In the genomic region with DNA sequence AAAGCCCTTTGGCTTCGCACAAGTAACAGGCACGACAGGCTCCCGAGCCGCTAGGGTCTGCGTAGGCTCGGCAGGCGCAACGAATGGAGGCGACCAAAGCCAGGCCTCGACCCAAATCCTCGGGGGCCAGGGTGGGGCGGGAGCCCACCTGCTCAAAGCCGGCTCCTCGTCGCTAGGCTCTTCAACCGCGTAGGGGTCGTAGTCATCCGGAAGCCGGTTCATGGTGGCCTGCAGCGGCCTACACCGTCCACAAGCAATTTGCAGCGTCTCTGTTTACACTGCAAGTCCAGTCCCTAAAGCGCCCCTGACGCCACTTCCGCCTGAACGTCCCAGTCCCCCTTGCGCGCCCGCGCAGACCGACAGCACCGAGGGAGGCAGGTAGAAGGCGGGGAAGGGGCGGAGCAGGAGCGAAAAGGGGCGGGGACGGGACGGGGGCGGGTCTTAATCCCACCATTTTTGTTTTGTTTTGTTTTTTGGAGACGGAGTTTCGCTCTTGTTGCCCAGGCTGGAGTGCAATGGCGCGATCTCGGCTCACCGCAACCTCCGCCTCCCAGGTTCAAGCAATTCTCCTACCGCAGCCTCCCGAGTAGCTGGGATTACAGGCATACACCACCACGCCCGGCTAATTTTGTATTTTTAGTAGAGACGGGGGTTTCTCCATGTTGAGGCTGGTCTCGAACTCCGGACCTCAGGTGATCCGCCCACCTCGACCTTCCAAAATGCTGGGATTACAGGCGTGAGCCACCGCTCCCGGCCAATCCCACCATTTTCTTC, we compare ENCODE assay signal across 8 cellular contexts. TPM values are rescaled to one million over a fixed set of nuclear protein-coding genes. Genes with fewer than 3 reads are reported as not detected.
DNase-seq lines count a peak whose midpoint lies in the region; ATAC-seq, FAIRE-seq and TF ChIP-seq lines count a peak whose summit lies in the region.

A gene with protein sequence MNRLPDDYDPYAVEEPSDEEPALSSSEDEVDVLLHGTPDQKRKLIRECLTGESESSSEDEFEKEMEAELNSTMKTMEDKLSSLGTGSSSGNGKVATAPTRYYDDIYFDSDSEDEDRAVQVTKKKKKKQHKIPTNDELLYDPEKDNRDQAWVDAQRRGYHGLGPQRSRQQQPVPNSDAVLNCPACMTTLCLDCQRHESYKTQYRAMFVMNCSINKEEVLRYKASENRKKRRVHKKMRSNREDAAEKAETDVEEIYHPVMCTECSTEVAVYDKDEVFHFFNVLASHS (minus strand): TSS at position 295 of the 774 bp plus-strand sequence. CDS start 73 bp downstream, at position 222.

- intact Hi-C loops in lower leg skin (cut with DNase I; ENCODE audit: low total_unique reads), result no loop called here

- peak; percentile 32 for FAIRE-seq in A204.1 (lab: Jason Lieb, UNC)

- WGBS in lower leg skin, 2 donors, result 2 to 3% methylated on average over 56 to 58 of the region's 59 CpGs

- peak; percentile 97 for DNase-seq in dedifferentiated amniotic fluid mesenchymal stem cell (ENCODE audit: extremely low spot score)
- DNase-seq in lower leg skin (ENCODE audit: low spot score in 2 of 2), result peak; percentile 97 to 99
- DNase-seq in stimulated activated CD4-positive, alpha-beta T cell treated with anti-CD3 and anti-CD28 coated beads, TNF-alpha, amount 100 ng/mL, for 24 hours (ENCODE audit: low read depth in 3 of 3), result peak; percentile 91 to 94 (median 91)
- DNase-seq in NCI-H2227 (lab: John Stamatoyannopoulos, UW; ENCODE audit: unreplicated experiment), result no peak

- TF ChIP-seq CTCF in lower leg skin (IDR thresholded peaks at IDR 0.05), result peak in 1 of 3 donors; percentile 47

- TF ChIP-seq POLR2A in lower leg skin (IDR thresholded peaks at IDR 0.05), result peak in 1 of 2 donors; percentile 79

- H3K4me3 ChIP-seq in lower leg skin (ENCODE audit: low read depth, poor library complexity, severe bottlenecking), result peak within 1 kb of the TSS; percentile 99

- ATAC-seq in GM19035 (IDR thresholded peaks at IDR 0.05; ENCODE audit: unreplicated experiment), result peak; percentile 99
- peak; percentile 98 for ATAC-seq in HG03378 (IDR thresholded peaks at IDR 0.05; ENCODE audit: unreplicated experiment)
- ATAC-seq in activated CD4-positive, CD25-positive, alpha-beta regulatory T cell treated with anti-CD3 and anti-CD28 coated beads, Interleukin-2, amount 50 U/mL, for 24 hours, result peak; percentile 99

RNA-seq across cellular contexts. Expression of the gene that starts here (rescaled TPM):
- total RNA-seq in lower leg skin, result 10 to 100 TPM; 55.2 to 63.3 (median 60.2) TPM
